ENCODE assay signal across 8 cellular contexts in genomic region chr1:156706647-156707008, GRCh38. TPM values are rescaled to one million over a fixed set of nuclear protein-coding genes. Genes with fewer than 3 reads are reported as not detected.
DNase-seq lines count a peak whose midpoint lies in the region; ATAC-seq and TF ChIP-seq lines count a peak whose summit lies in the region.

No MANE protein-coding gene starts in this region.

- no peak overlapping the region for H3K27ac ChIP-seq in DND-41 (ENCODE audit: low read length)
- H3K27ac ChIP-seq in naive thymus-derived CD4-positive, alpha-beta T cell (ENCODE audit: low read depth, low read length): peak overlapping the region; percentile 71

- TF ChIP-seq CTCF in DND-41 (IDR thresholded peaks at IDR 0.05; ENCODE audit: borderline replicate concordance, extremely low read depth, low read length, poor library complexity, severe bottlenecking): no peak

- H3K9me3 ChIP-seq in DND-41 (ENCODE audit: insufficient read depth, low read length, severe bottlenecking): no peaks in the 10 kb centered on the region
- H3K9me3 ChIP-seq in naive thymus-derived CD4-positive, alpha-beta T cell (ENCODE audit: control insufficient read depth in 2 of 3, low read length in 3 of 3): no peaks in the 10 kb centered on the region

- H3K27me3 Mint-ChIP-seq in naive thymus-derived CD4-positive, alpha-beta T cell: peaks cover 8 to 41% (median 18%) of the 10 kb centered on the region in 5 donors

- CTCF ChIA-PET in naive thymus-derived CD4-positive, alpha-beta T cell (lab: Charles Lee): interaction anchor here (0.5 to 11.9 kb wide), 12 partner anchors 9 to 99 kb away, joined by 3 to 93 read pairs (median 6); partner anchors contain the start of gene MRPL24

- ATAC-seq in DND-41 (ENCODE audit: insufficient read depth, low read depth): peak; percentile 38
- ATAC-seq in naive thymus-derived CD4-positive, alpha-beta T cell: peak; percentile 15
- ATAC-seq in GM21529 (IDR thresholded peaks at IDR 0.05; ENCODE audit: unreplicated experiment): no peak

- no peaks in the 10 kb centered on the region for H3K79me2 ChIP-seq in DND-41 (ENCODE audit: insufficient read depth, low read length)

- H3K9ac ChIP-seq in DND-41 (ENCODE audit: low read depth, low read length): peak overlapping the region; percentile 44

- H3K27me3 ChIP-seq in DND-41 (ENCODE audit: insufficient read depth, low read length, poor library complexity): peaks cover 17% of the 10 kb centered on the region
- H3K27me3 ChIP-seq in naive thymus-derived CD4-positive, alpha-beta T cell (ENCODE audit: control insufficient read depth in 2 of 2, insufficient read depth in 2 of 2, low read length in 2 of 2): peaks cover 3 to 4% of the 10 kb centered on the region in 2 donors

- POLR2A ChIA-PET in naive thymus-derived CD4-positive, alpha-beta T cell (lab: Charles Lee): interaction anchor here (0.6 to 2.4 kb wide), 8 partner anchors 17 to 249 kb away, joined by 3 to 13 read pairs (median 6); partner anchors contain the start of genes ISG20L2, MRPL24 and NAXE

- H3K4me1 ChIP-seq in DND-41 (ENCODE audit: insufficient read depth, low read length): peaks cover 24% of the 10 kb centered on the region
- peaks cover 23 to 27% of the 10 kb centered on the region in 2 donors for H3K4me1 ChIP-seq in naive thymus-derived CD4-positive, alpha-beta T cell (ENCODE audit: control insufficient read depth in 2 of 2, insufficient read depth in 2 of 2, low read length in 2 of 2)

- peak overlapping the region in 1 of 2 experiments; percentile 60; a peak in 2 of 4 replicates for H3K4me3 ChIP-seq in DND-41 (ENCODE audit: low read depth in 1 of 2, low read length in 2 of 2)
- H3K4me3 ChIP-seq in naive thymus-derived CD4-positive, alpha-beta T cell (ENCODE audit: low read length): peak overlapping the region; percentile 81

- no peaks in the 10 kb centered on the region for H3K36me3 ChIP-seq in DND-41 (ENCODE audit: insufficient read depth, low read length)
- H3K36me3 ChIP-seq in naive thymus-derived CD4-positive, alpha-beta T cell (ENCODE audit: control insufficient read depth in 2 of 3, insufficient read depth in 3 of 3, low read length in 3 of 3): no peaks in the 10 kb centered on the region

- H3K4me1 Mint-ChIP-seq in naive thymus-derived CD4-positive, alpha-beta T cell: peaks cover 11 to 37% (median 21%) of the 10 kb centered on the region in 7 donors

- intact Hi-C loops in naive thymus-derived CD4-positive, alpha-beta T cell (cut with micrococcal nuclease): loop anchor here (1.0 to 5.0 kb wide), 7 partner anchors 17 to 80 kb away; partner anchors contain the start of genes HDGF (in 1 of the 2), ISG20L2 (in 1 of the 2) and METTL25B (in 1 of the 2)

- peak overlapping the region in 8 of 9 donors; percentile 85 to 94 (median 92) for H3K27ac Mint-ChIP-seq in naive thymus-derived CD4-positive, alpha-beta T cell

- no peaks in the 10 kb centered on the region for H3K9me3 Mint-ChIP-seq in naive thymus-derived CD4-positive, alpha-beta T cell

- H3K36me3 Mint-ChIP-seq in naive thymus-derived CD4-positive, alpha-beta T cell: no peaks in the 10 kb centered on the region

- H3K4me3 Mint-ChIP-seq in naive thymus-derived CD4-positive, alpha-beta T cell: peak overlapping the region; percentile 88 to 95 (median 92)

- H3K4me2 ChIP-seq in DND-41 (ENCODE audit: insufficient read depth, low read length): peak overlapping the region; percentile 91

- H4K20me1 ChIP-seq in DND-41 (ENCODE audit: insufficient read depth, low read length): peaks cover 8% of the 10 kb centered on the region

- DNase-seq in DND-41: peak; percentile 50
- peak; percentile 59 for DNase-seq in RPMI8226
- DNase-seq in epidermal melanocyte (ENCODE audit: insufficient read length, low spot score): peak; percentile 58
- peak in 1 of 9 donors; percentile 42 for DNase-seq in naive thymus-derived CD4-positive, alpha-beta T cell
- DNase-seq in OCI-M2 (lab: John Stamatoyannopoulos, UW; ENCODE audit: unreplicated experiment): no peak
- DNase-seq in kidney tubule cell (ENCODE audit: low spot score): no peak
- no peak for DNase-seq in NCI-H345 (lab: John Stamatoyannopoulos, UW)

- peak overlapping the region; percentile 82 for H2AFZ ChIP-seq in DND-41 (ENCODE audit: low read depth, low read length)

RNA-seq across cellular contexts. Expression of gene CRABP2, which starts 1.2 kb away (rescaled TPM):
- total RNA-seq in naive thymus-derived CD4-positive, alpha-beta T cell: 1 to 10 TPM in 4 of 5 experiments, under 1 TPM in 1; 0.38 to 2.5 (median 1.4) TPM
- 1 to 10 TPM in 1 of 2 donors, under 1 TPM in 1; 0.40 to 1.1 TPM for polyA plus RNA-seq in naive thymus-derived CD4-positive, alpha-beta T cell

RNA-seq across cellular contexts. Expression of gene METTL25B, which starts 21.6 kb away (rescaled TPM):
- total RNA-seq in naive thymus-derived CD4-positive, alpha-beta T cell: 10 to 100 TPM; 16.0 to 29.8 (median 29.1) TPM
- 1 to 10 TPM; 4.4 to 5.1 TPM for polyA plus RNA-seq in naive thymus-derived CD4-positive, alpha-beta T cell

RNA-seq across cellular contexts. Expression of gene ISG20L2, which starts 21.9 kb away (rescaled TPM):
- total RNA-seq in naive thymus-derived CD4-positive, alpha-beta T cell: 10 to 100 TPM; 44.7 to 59.9 (median 53.9) TPM
- 10 to 100 TPM; 15.3 to 20.6 TPM for polyA plus RNA-seq in naive thymus-derived CD4-positive, alpha-beta T cell

RNA-seq across cellular contexts. Expression of gene NES, which starts 29.4 kb away (rescaled TPM):
- total RNA-seq in naive thymus-derived CD4-positive, alpha-beta T cell: under 1 TPM in 1 of 5 experiments, not detected in 4; 0.05 TPM
- not detected for polyA plus RNA-seq in naive thymus-derived CD4-positive, alpha-beta T cell

RNA-seq across cellular contexts. Expression of gene MRPL24, which starts 34.3 kb away (rescaled TPM):
- 10 to 100 TPM; 19.1 to 68.9 (median 47.2) TPM for total RNA-seq in naive thymus-derived CD4-positive, alpha-beta T cell
- polyA plus RNA-seq in naive thymus-derived CD4-positive, alpha-beta T cell: 10 to 100 TPM; 86.3 to 98.0 TPM

Comparison
In these comparisons a context has a peak if more than half of its experiments do, and no peak if none do; other contexts are left out.
1. DNase-seq: peak in DND-41 (single experiment), RPMI8226 (single experiment) and epidermal melanocyte (single experiment); none in OCI-M2 (single experiment), kidney tubule cell (single experiment) and NCI-H345 (single experiment).